ENCODE assay signal across 8 cellular contexts in genomic region chr6:166950892-166951669, GRCh38. TPM values are rescaled to one million over a fixed set of nuclear protein-coding genes. Genes with fewer than 3 reads are reported as not detected.
DNase-seq lines count a peak whose midpoint lies in the region; ATAC-seq and TF ChIP-seq lines count a peak whose summit lies in the region.
"Not testable (repeated sequence)": the region's sequence is repeated elsewhere in the genome, so short reads cannot be mapped to it uniquely, and the experiment has no call there.

No MANE protein-coding gene starts in this region.

- TF ChIP-seq POLR2A in GM18505 (IDR thresholded peaks at IDR 0.05; ENCODE audit: borderline replicate concordance, extremely low read depth, insufficient read depth, insufficient read length): peak; percentile 54

- H3K4me1 Mint-ChIP-seq in activated naive CD4-positive, alpha-beta T cell treated with anti-CD3 and anti-CD28 coated beads, Interleukin-2, amount 50 U/mL, for 24 hours: peaks cover 63% of the 10 kb centered on the region

- peak overlapping the region; percentile 99 for H3K27ac Mint-ChIP-seq in activated naive CD4-positive, alpha-beta T cell treated with anti-CD3 and anti-CD28 coated beads, Interleukin-2, amount 50 U/mL, for 24 hours

- intact Hi-C loops in head of caudate nucleus (cut with DNase I); posterior vena cava (cut with DNase I): not testable (repeated sequence)

- peak; percentile 89 for ATAC-seq in GM18505 (IDR thresholded peaks at IDR 0.05; ENCODE audit: unreplicated experiment)
- peak; percentile 89 for ATAC-seq in HG02763 (IDR thresholded peaks at IDR 0.05; ENCODE audit: unreplicated experiment)

- peak overlapping the region; percentile 88 for H3K4me3 Mint-ChIP-seq in activated naive CD4-positive, alpha-beta T cell treated with anti-CD3 and anti-CD28 coated beads, Interleukin-2, amount 50 U/mL, for 24 hours

- not testable (repeated sequence) for H3K27me3 Mint-ChIP-seq in activated naive CD4-positive, alpha-beta T cell treated with anti-CD3 and anti-CD28 coated beads, Interleukin-2, amount 50 U/mL, for 24 hours

- not testable (repeated sequence) for H3K36me3 Mint-ChIP-seq in activated naive CD4-positive, alpha-beta T cell treated with anti-CD3 and anti-CD28 coated beads, Interleukin-2, amount 50 U/mL, for 24 hours

- not testable (repeated sequence) for H3K9me3 Mint-ChIP-seq in activated naive CD4-positive, alpha-beta T cell treated with anti-CD3 and anti-CD28 coated beads, Interleukin-2, amount 50 U/mL, for 24 hours

- DNase-seq in MV-4-11 (lab: John Stamatoyannopoulos, UW) (peak; percentile 46), SW480 (ENCODE audit: low spot score) (peak; percentile 57), head of caudate nucleus (peak in 41 of 42 donors; percentile 34 to 82 (median 67)), posterior vena cava (ENCODE audit: low spot score) (peak; percentile 89), ureter (ENCODE audit: low spot score) (peak; percentile 67)

RNA-seq across cellular contexts. Expression of gene RNASET2, which starts 5.3 kb away (rescaled TPM):
- 10 to 100 TPM; 18.3 to 45.4 TPM for total RNA-seq in posterior vena cava
- total RNA-seq in ureter: 89.9 TPM

RNA-seq across cellular contexts. Expression of gene CEP43, which starts 48.1 kb away (rescaled TPM):
- 1 to 10 TPM; 7.9 to 8.7 TPM for total RNA-seq in posterior vena cava
- 22.0 TPM for total RNA-seq in ureter

Comparison
In these comparisons a context has a peak if more than half of its experiments do, and no peak if none do; other contexts are left out.
1. Peak in every context shown above with its lines: DNase-seq and ATAC-seq.